ENCODE assay signal across 8 cellular contexts in genomic region chr12:107759410-107759809, GRCh38. TPM values are rescaled to one million over a fixed set of nuclear protein-coding genes. Genes with fewer than 3 reads are reported as not detected.
DNase-seq lines count a peak whose midpoint lies in the region; ATAC-seq and TF ChIP-seq lines count a peak whose summit lies in the region.

No MANE protein-coding gene starts in this region.

- POLR2A ChIA-PET in activated CD4-positive, alpha-beta T cell treated with anti-CD3 and anti-CD28 coated beads for 36 hours (lab: Charles Lee): interaction anchor here (1.8 kb wide), 1 partner anchor 12 kb away, joined by 5 read pairs; no protein-coding TSS in a partner anchor

- DNase-seq in activated CD4-positive, alpha-beta T cell treated with anti-CD3 and anti-CD28 coated beads for 36 hours: peak; percentile 60
- DNase-seq in activated CD4-positive, alpha-beta T cell treated with anti-CD3 and anti-CD28 coated beads, Interleukin-2, amount 50 U/mL, for 4 hours: no peak
- peak; percentile 65 for DNase-seq in NCI-H2227 (lab: John Stamatoyannopoulos, UW; ENCODE audit: unreplicated experiment)
- peak; percentile 20 for DNase-seq in activated naive CD4-positive, alpha-beta T cell treated with anti-CD3 and anti-CD28 coated beads, Interleukin-2, amount 50 U/mL, for 16 hours
- peak; percentile 27 for DNase-seq in stimulated activated naive CD8-positive, alpha-beta T cell treated with anti-CD3 and anti-CD28 coated beads, Interleukin-15, Interleukin-2, amounts not matched to agents 100 U/mL and 50 U/mL, for 24 hours
- no peak for DNase-seq in GM13976 (ENCODE audit: low spot score)

- H3K9me3 ChIP-seq in iPS-18a (ENCODE audit: control insufficient read depth, low read depth, low read length): no peaks in the 10 kb centered on the region

- peaks cover 35% of the 10 kb centered on the region for H3K36me3 Mint-ChIP-seq in activated CD4-positive, alpha-beta T cell treated with anti-CD3 and anti-CD28 coated beads for 36 hours (ENCODE audit: low read depth)

- no peak overlapping the region for H3K27ac ChIP-seq in iPS-18a (ENCODE audit: low read length)

- peaks cover 27% of the 10 kb centered on the region for H3K4me1 Mint-ChIP-seq in activated CD4-positive, alpha-beta T cell treated with anti-CD3 and anti-CD28 coated beads for 36 hours

- peak overlapping the region; percentile 91 for H3K27ac Mint-ChIP-seq in activated CD4-positive, alpha-beta T cell treated with anti-CD3 and anti-CD28 coated beads for 36 hours

- H3K4me3 ChIP-seq in iPS-18a (ENCODE audit: low read length): peak overlapping the region; percentile 94

- peaks cover 6% of the 10 kb centered on the region for H3K27me3 ChIP-seq in iPS-18a (ENCODE audit: control insufficient read depth, insufficient read depth, low read length)

- peaks cover 29% of the 10 kb centered on the region for H3K36me3 ChIP-seq in iPS-18a (ENCODE audit: control insufficient read depth, low read depth, low read length)

- intact Hi-C loops in activated CD4-positive, alpha-beta T cell treated with anti-CD3 and anti-CD28 coated beads for 36 hours (cut with DNase I, micrococcal nuclease): loop anchor here (1.0 to 5.0 kb wide), 3 partner anchors 74 to 1338 kb away; partner anchors contain the start of genes PWP1 (in 1 of the 2) and UNG (in 1 of the 2)

- H3K9me3 Mint-ChIP-seq in activated CD4-positive, alpha-beta T cell treated with anti-CD3 and anti-CD28 coated beads for 36 hours (ENCODE audit: low read depth): no peaks in the 10 kb centered on the region

- ATAC-seq in activated CD4-positive, alpha-beta T cell treated with anti-CD3 and anti-CD28 coated beads for 36 hours: peak; percentile 67
- peak; percentile 40 for ATAC-seq in stimulated activated naive CD8-positive, alpha-beta T cell treated with anti-CD3 and anti-CD28 coated beads, Interleukin-15, Interleukin-2, amounts not matched to agents 100 U/mL and 50 U/mL, for 24 hours
- ATAC-seq in HG02763 (IDR thresholded peaks at IDR 0.05; ENCODE audit: unreplicated experiment): no peak

- CTCF ChIA-PET in activated CD4-positive, alpha-beta T cell treated with anti-CD3 and anti-CD28 coated beads for 36 hours (lab: Charles Lee): interaction anchor here (0.7 to 1.5 kb wide), 6 partner anchors 9 to 1347 kb away, joined by 3 to 6 read pairs (median 3); no protein-coding TSS in a partner anchor

- no peak for TF ChIP-seq CTCF in GM13976 (IDR thresholded peaks at IDR 0.05; ENCODE audit: borderline replicate concordance, control extremely low read depth, extremely low read depth, insufficient read depth, missing control alignments)

- peak overlapping the region; percentile 68 for H3K9ac ChIP-seq in iPS-18a (ENCODE audit: low read length)

- no peaks in the 10 kb centered on the region for H3K27me3 Mint-ChIP-seq in activated CD4-positive, alpha-beta T cell treated with anti-CD3 and anti-CD28 coated beads for 36 hours

- H3K4me3 Mint-ChIP-seq in activated CD4-positive, alpha-beta T cell treated with anti-CD3 and anti-CD28 coated beads for 36 hours: peak overlapping the region; percentile 92

- in situ Hi-C loops in GM13976 (cut with MboI; ENCODE audit: low sequenced_read_pairs, unreplicated experiment): no loop called here

- peaks cover 9% of the 10 kb centered on the region for H3K4me1 ChIP-seq in iPS-18a (ENCODE audit: control insufficient read depth, low read depth, low read length)

RNA-seq across cellular contexts. Expression of gene PRDM4, which starts 1.5 kb away (rescaled TPM):
- 10 to 100 TPM; 27.5 to 29.7 TPM for total RNA-seq in activated CD4-positive, alpha-beta T cell treated with anti-CD3 and anti-CD28 coated beads for 36 hours

RNA-seq across cellular contexts. Expression of gene ASCL4, which starts 15.1 kb away (rescaled TPM):
- not detected for total RNA-seq in activated CD4-positive, alpha-beta T cell treated with anti-CD3 and anti-CD28 coated beads for 36 hours

Comparison
In these comparisons a context has a peak if more than half of its experiments do, and no peak if none do; other contexts are left out.
1. DNase-seq: peak in activated CD4-positive, alpha-beta T cell treated with anti-CD3 and anti-CD28 coated beads for 36 hours (single experiment), NCI-H2227 (single experiment), activated naive CD4-positive, alpha-beta T cell treated with anti-CD3 and anti-CD28 coated beads, Interleukin-2, amount 50 U/mL, for 16 hours (single experiment) and stimulated activated naive CD8-positive, alpha-beta T cell treated with anti-CD3 and anti-CD28 coated beads, Interleukin-15, Interleukin-2, amounts not matched to agents 100 U/mL and 50 U/mL, for 24 hours (single experiment); none in activated CD4-positive, alpha-beta T cell treated with anti-CD3 and anti-CD28 coated beads, Interleukin-2, amount 50 U/mL, for 4 hours (0 of 2) and GM13976 (single experiment).